In the genomic region with DNA sequence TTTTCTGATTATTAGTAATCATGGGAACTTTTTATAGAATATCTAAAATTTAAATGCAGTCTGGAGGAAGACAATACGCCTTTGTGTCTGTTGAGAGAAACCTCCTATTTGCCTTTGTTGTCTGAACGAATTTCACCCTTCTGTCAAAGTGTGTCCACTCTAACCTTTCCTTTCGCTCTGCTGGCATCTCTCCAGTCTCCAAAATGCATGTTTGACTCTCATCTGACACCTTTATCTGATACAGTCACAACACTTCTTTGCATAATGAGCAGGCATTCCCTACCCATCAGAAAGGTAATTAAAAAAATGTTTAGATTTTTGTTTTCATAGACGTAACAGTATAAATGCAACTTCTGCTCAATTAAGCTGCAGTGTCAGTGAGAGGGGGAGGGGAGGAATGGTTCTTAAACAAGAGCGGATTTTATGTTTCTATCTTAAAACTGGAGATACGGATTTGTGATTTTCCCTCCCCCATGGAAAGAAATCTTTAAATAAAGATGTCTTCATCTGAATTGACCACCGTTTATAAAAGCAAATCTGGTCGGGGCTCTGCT, we compare ENCODE assay signal across 8 cellular contexts.
DNase-seq lines count a peak whose midpoint lies in the region; ATAC-seq and TF ChIP-seq lines count a peak whose summit lies in the region.

No MANE protein-coding gene starts in this region.

- peak overlapping the region in 2 of 3 experiments; percentile 9 to 10 for H3K27ac Mint-ChIP-seq in nephron

- peak overlapping the region in 1 of 2 experiments; percentile 39; a peak in 2 of 4 replicates for H3K4me3 ChIP-seq in SK-N-SH (ENCODE audit: low read depth in 2 of 2, low read length in 1 of 2)
- H3K4me3 ChIP-seq in epithelial cell of esophagus (ENCODE audit: low read length), result peak overlapping the region; percentile 30
- peak overlapping the region in 3 of 4 donors; percentile 17 to 50 (median 25) for H3K4me3 ChIP-seq in transverse colon

- H3K27me3 ChIP-seq in SK-N-SH (ENCODE audit: insufficient read depth), result no peaks in the 10 kb centered on the region
- no peaks in the 10 kb centered on the region for H3K27me3 ChIP-seq in transverse colon

- H4K20me1 ChIP-seq in SK-N-SH (ENCODE audit: insufficient read depth), result no peaks in the 10 kb centered on the region

- H3K79me2 ChIP-seq in SK-N-SH (ENCODE audit: insufficient read depth), result no peaks in the 10 kb centered on the region

- H3K4me3 Mint-ChIP-seq in nephron, result peak overlapping the region; percentile 41 to 73 (median 72)

- ATAC-seq in SK-N-SH treated with all-trans-retinoic acid at 6 μM for 48 hours (no peak), HG03342 (IDR thresholded peaks at IDR 0.05; ENCODE audit: unreplicated experiment) (no peak), HG03442 (IDR thresholded peaks at IDR 0.05; ENCODE audit: unreplicated experiment) (no peak), HG02981 (IDR thresholded peaks at IDR 0.05; ENCODE audit: unreplicated experiment) (no peak)

- no peak for TF ChIP-seq POLR2A in transverse colon (IDR thresholded peaks at IDR 0.05)

- TF ChIP-seq CTCF in SK-N-SH (IDR thresholded peaks at IDR 0.05) (no peak), epithelial cell of esophagus (IDR thresholded peaks at IDR 0.05; ENCODE audit: insufficient read depth, low read depth, low read length, missing control alignments) (no peak), nephron (IDR thresholded peaks at IDR 0.05; ENCODE audit: unreplicated experiment in 3 of 3) (no peak), transverse colon (IDR thresholded peaks at IDR 0.05) (no peak)

- no peaks in the 10 kb centered on the region for H3K9me3 Mint-ChIP-seq in nephron

- H3F3A ChIP-seq in SK-N-SH (replicated peaks; ENCODE audit: insufficient read depth), result no peaks in the 10 kb centered on the region

- no peak for TF ChIP-seq RAD21 in SK-N-SH (IDR thresholded peaks at IDR 0.05; ENCODE audit: low read length)

- H3K36me3 Mint-ChIP-seq in nephron (ENCODE audit: low read depth), result no peaks in the 10 kb centered on the region

- H3K4me2 ChIP-seq in SK-N-SH, result peak overlapping the region; percentile 17; the same call in 1 of the 2 replicates

- H3K4me1 ChIP-seq in SK-N-SH (ENCODE audit: control insufficient read depth in 1 of 2, insufficient read depth in 2 of 2, low read depth in 1 of 2, low read length in 1 of 2) (no peaks in the 10 kb centered on the region; a peak in 3 of 4 replicates), transverse colon (peaks cover 0 to 5% (median 0%) of the 10 kb centered on the region in 4 donors)

- H3K4me1 Mint-ChIP-seq in nephron, result peaks cover 38% of the 10 kb centered on the region

- H3K36me3 ChIP-seq in SK-N-SH (replicated peaks in 1 of 2; ENCODE audit: control insufficient read depth in 1 of 2, insufficient read depth in 2 of 2, low read length in 1 of 2) (no peaks in the 10 kb centered on the region), transverse colon (no peaks in the 10 kb centered on the region)

- DNase-seq in SK-N-SH (no peak), epithelial cell of esophagus (ENCODE audit: low read depth) (no peak), transverse colon (no peak)

- H3K27ac ChIP-seq in SK-N-SH (ENCODE audit: low read depth in 2 of 2, low read length in 1 of 2), result no peak overlapping the region; a peak in 1 of 4 replicates
- no peak overlapping the region for H3K27ac ChIP-seq in transverse colon

- TF ChIP-seq EP300 in SK-N-SH (IDR thresholded peaks at IDR 0.05; ENCODE audit: borderline replicate concordance in 1 of 2, low read depth in 1 of 2, low read length in 1 of 2) (no peak), transverse colon (IDR thresholded peaks at IDR 0.05; ENCODE audit: low read depth) (no peak)

- no peaks in the 10 kb centered on the region for H3K9me3 ChIP-seq in SK-N-SH
- no peaks in the 10 kb centered on the region for H3K9me3 ChIP-seq in transverse colon

- CTCF ChIA-PET in SK-N-SH (lab: Yijun Ruan, JAX), result interaction anchor here (1.5 to 1.7 kb wide), 2 partner anchors 10 to 26 kb away, joined by 3 to 4 read pairs; no protein-coding TSS in a partner anchor

- intact Hi-C loops in transverse colon (cut with DNase I; ENCODE audit: low total_unique reads), result no loop called here

- 19% methylated on average over 8 of the region's 8 CpGs for WGBS in SK-N-SH (ENCODE audit: low lambda C conversion rate)
- 23 to 26% methylated on average over 8 of the region's 8 CpGs for WGBS in transverse colon (ENCODE audit: low coverage in 1 of 2), 2 donors

- H3K27me3 Mint-ChIP-seq in nephron (ENCODE audit: low read depth), result no peaks in the 10 kb centered on the region

- no peak overlapping the region for H3K9ac ChIP-seq in SK-N-SH

- H3K9me2 ChIP-seq in SK-N-SH, result no peaks in the 10 kb centered on the region

- in situ Hi-C loops in transverse colon (cut with MboI; ENCODE audit: low pct_ligation_motif_present in 1 of 4, low pct_unique_long_range_greater_than_20kb in 1 of 4, low sequenced_read_pairs in 3 of 4), result no loop called here

- POLR2A ChIA-PET in SK-N-SH (lab: Yijun Ruan, JAX), result no interaction called here

- H2AFZ ChIP-seq in SK-N-SH (ENCODE audit: low read depth), result no peak overlapping the region

TF ChIP-seq in SK-N-SH, 30 proteins besides CTCF, POLR2A, EP300 and RAD21:
- TF ChIP-seq SIN3A (IDR thresholded peaks at IDR 0.05; ENCODE audit: borderline replicate concordance, low read depth, low read length) (no peak), TAF1 (IDR thresholded peaks at IDR 0.05; ENCODE audit: borderline replicate concordance, low read depth, low read length) (no peak), IRF3 (IDR thresholded peaks at IDR 0.05; ENCODE audit: low read depth, low read length) (no peak), JUND (IDR thresholded peaks at IDR 0.05) (no peak), NRF1 (IDR thresholded peaks at IDR 0.05; ENCODE audit: low read depth, low read length) (no peak), POLR2AphosphoS5 (IDR thresholded peaks at IDR 0.05; ENCODE audit: low read depth, low read length) (no peak), CHD2 (IDR thresholded peaks at IDR 0.05; ENCODE audit: low read length, partially characterized antibody) (no peak)

TF ChIP-seq in SK-N-SH treated with all-trans-retinoic acid at 6 μM for 48 hours, 23 proteins besides CTCF, POLR2A, EP300 and RAD21:
- TF ChIP-seq ZC3H10 (CRISPR knock-in tag; IDR thresholded peaks at IDR 0.05), result no peak
- TF ChIP-seq, protein P1, sequence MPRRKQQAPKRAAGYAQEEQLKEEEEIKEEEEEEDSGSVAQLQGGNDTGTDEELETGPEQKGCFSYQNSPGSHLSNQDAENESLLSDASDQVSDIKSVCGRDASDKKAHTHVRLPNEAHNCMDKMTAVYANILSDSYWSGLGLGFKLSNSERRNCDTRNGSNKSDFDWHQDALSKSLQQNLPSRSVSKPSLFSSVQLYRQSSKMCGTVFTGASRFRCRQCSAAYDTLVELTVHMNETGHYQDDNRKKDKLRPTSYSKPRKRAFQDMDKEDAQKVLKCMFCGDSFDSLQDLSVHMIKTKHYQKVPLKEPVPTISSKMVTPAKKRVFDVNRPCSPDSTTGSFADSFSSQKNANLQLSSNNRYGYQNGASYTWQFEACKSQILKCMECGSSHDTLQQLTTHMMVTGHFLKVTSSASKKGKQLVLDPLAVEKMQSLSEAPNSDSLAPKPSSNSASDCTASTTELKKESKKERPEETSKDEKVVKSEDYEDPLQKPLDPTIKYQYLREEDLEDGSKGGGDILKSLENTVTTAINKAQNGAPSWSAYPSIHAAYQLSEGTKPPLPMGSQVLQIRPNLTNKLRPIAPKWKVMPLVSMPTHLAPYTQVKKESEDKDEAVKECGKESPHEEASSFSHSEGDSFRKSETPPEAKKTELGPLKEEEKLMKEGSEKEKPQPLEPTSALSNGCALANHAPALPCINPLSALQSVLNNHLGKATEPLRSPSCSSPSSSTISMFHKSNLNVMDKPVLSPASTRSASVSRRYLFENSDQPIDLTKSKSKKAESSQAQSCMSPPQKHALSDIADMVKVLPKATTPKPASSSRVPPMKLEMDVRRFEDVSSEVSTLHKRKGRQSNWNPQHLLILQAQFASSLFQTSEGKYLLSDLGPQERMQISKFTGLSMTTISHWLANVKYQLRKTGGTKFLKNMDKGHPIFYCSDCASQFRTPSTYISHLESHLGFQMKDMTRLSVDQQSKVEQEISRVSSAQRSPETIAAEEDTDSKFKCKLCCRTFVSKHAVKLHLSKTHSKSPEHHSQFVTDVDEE (CRISPR knock-in tag; IDR thresholded peaks at IDR 0.05), result no peak
- TF ChIP-seq GLIS3 (CRISPR knock-in tag; IDR thresholded peaks at IDR 0.05), result no peak
- TF ChIP-seq TCF4 (CRISPR knock-in tag; IDR thresholded peaks at IDR 0.05; ENCODE audit: borderline replicate concordance), result no peak
- no peak for TF ChIP-seq SNAI2 (CRISPR knock-in tag; IDR thresholded peaks at IDR 0.05)
- TF ChIP-seq RARB (CRISPR knock-in tag; IDR thresholded peaks at IDR 0.05), result no peak
- no peak for TF ChIP-seq ARNTL (CRISPR knock-in tag; IDR thresholded peaks at IDR 0.05; ENCODE audit: borderline replicate concordance, low read depth)
- TF ChIP-seq ESRRG (CRISPR knock-in tag; IDR thresholded peaks at IDR 0.05), result no peak
- no peak for TF ChIP-seq ZNF8 (CRISPR knock-in tag; IDR thresholded peaks at IDR 0.05)
- TF ChIP-seq, protein P2, sequence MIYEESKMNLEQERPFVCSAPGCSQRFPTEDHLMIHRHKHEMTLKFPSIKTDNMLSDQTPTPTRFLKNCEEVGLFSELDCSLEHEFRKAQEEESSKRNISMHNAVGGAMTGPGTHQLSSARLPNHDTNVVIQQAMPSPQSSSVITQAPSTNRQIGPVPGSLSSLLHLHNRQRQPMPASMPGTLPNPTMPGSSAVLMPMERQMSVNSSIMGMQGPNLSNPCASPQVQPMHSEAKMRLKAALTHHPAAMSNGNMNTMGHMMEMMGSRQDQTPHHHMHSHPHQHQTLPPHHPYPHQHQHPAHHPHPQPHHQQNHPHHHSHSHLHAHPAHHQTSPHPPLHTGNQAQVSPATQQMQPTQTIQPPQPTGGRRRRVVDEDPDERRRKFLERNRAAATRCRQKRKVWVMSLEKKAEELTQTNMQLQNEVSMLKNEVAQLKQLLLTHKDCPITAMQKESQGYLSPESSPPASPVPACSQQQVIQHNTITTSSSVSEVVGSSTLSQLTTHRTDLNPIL (CRISPR knock-in tag; IDR thresholded peaks at IDR 0.05; ENCODE audit: low read depth), result no peak
- TF ChIP-seq, protein P3, sequence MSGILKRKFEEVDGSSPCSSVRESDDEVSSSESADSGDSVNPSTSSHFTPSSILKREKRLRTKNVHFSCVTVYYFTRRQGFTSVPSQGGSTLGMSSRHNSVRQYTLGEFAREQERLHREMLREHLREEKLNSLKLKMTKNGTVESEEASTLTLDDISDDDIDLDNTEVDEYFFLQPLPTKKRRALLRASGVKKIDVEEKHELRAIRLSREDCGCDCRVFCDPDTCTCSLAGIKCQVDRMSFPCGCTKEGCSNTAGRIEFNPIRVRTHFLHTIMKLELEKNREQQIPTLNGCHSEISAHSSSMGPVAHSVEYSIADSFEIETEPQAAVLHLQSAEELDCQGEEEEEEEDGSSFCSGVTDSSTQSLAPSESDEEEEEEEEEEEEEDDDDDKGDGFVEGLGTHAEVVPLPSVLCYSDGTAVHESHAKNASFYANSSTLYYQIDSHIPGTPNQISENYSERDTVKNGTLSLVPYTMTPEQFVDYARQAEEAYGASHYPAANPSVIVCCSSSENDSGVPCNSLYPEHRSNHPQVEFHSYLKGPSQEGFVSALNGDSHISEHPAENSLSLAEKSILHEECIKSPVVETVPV (CRISPR knock-in tag; IDR thresholded peaks at IDR 0.05), result no peak
- no peak for TF ChIP-seq ZNF565 (CRISPR knock-in tag; conservative IDR thresholded peaks at IDR 0.05; ENCODE audit: low read depth)
- no peak for TF ChIP-seq ZFP3 (CRISPR knock-in tag; IDR thresholded peaks at IDR 0.05)
